ENCODE assay signal across 1 cellular context in the genomic region with DNA sequence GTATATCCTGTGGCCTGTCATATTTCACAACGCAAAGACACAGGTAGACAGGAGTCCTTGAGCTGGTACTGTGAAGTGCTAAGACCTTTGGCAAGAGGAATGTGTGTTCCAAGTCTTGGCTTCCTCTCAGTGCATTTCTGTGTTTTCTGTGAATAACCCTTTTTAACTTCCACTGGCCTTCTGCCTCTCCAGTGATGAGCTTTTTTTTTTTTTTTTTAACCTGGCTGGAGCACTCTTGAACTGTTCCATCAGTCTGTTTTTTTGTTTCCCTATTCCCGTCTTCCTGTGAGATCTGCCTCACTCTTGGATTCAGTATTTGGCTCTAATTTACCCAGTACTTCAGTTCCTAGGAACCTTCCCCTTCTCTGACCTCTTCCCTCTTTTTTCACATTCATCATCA.
TF ChIP-seq lines count a peak whose summit lies in the region.

No MANE protein-coding gene starts in this region.

TF ChIP-seq in WTC11, 78 proteins besides CTCF, POLR2A, EP300 and RAD21 (continued from another document):
- TF ChIP-seq, protein P1, sequence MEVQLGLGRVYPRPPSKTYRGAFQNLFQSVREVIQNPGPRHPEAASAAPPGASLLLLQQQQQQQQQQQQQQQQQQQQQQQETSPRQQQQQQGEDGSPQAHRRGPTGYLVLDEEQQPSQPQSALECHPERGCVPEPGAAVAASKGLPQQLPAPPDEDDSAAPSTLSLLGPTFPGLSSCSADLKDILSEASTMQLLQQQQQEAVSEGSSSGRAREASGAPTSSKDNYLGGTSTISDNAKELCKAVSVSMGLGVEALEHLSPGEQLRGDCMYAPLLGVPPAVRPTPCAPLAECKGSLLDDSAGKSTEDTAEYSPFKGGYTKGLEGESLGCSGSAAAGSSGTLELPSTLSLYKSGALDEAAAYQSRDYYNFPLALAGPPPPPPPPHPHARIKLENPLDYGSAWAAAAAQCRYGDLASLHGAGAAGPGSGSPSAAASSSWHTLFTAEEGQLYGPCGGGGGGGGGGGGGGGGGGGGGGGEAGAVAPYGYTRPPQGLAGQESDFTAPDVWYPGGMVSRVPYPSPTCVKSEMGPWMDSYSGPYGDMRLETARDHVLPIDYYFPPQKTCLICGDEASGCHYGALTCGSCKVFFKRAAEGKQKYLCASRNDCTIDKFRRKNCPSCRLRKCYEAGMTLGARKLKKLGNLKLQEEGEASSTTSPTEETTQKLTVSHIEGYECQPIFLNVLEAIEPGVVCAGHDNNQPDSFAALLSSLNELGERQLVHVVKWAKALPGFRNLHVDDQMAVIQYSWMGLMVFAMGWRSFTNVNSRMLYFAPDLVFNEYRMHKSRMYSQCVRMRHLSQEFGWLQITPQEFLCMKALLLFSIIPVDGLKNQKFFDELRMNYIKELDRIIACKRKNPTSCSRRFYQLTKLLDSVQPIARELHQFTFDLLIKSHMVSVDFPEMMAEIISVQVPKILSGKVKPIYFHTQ (CRISPR knock-in tag; IDR thresholded peaks at IDR 0.05): no peak
- TF ChIP-seq NFATC4 (CRISPR knock-in tag; IDR thresholded peaks at IDR 0.05) (no peak), TEAD1 (CRISPR knock-in tag; IDR thresholded peaks at IDR 0.05) (no peak), NFE2L1 (CRISPR knock-in tag; IDR thresholded peaks at IDR 0.05) (no peak), FOXJ3 (CRISPR knock-in tag; IDR thresholded peaks at IDR 0.05; ENCODE audit: borderline replicate concordance) (no peak), ZNF219 (CRISPR knock-in tag; IDR thresholded peaks at IDR 0.05; ENCODE audit: borderline replicate concordance) (no peak), CREB1 (CRISPR knock-in tag; IDR thresholded peaks at IDR 0.05) (no peak), FOXP1 (CRISPR knock-in tag; IDR thresholded peaks at IDR 0.05; ENCODE audit: borderline replicate concordance) (no peak)
- TF ChIP-seq, protein P2, sequence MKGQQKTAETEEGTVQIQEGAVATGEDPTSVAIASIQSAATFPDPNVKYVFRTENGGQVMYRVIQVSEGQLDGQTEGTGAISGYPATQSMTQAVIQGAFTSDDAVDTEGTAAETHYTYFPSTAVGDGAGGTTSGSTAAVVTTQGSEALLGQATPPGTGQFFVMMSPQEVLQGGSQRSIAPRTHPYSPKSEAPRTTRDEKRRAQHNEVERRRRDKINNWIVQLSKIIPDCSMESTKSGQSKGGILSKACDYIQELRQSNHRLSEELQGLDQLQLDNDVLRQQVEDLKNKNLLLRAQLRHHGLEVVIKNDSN (CRISPR knock-in tag; IDR thresholded peaks at IDR 0.05): no peak
- TF ChIP-seq, protein P3, sequence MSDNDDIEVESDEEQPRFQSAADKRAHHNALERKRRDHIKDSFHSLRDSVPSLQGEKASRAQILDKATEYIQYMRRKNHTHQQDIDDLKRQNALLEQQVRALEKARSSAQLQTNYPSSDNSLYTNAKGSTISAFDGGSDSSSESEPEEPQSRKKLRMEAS (CRISPR knock-in tag; IDR thresholded peaks at IDR 0.05): no peak
- TF ChIP-seq, protein P4, sequence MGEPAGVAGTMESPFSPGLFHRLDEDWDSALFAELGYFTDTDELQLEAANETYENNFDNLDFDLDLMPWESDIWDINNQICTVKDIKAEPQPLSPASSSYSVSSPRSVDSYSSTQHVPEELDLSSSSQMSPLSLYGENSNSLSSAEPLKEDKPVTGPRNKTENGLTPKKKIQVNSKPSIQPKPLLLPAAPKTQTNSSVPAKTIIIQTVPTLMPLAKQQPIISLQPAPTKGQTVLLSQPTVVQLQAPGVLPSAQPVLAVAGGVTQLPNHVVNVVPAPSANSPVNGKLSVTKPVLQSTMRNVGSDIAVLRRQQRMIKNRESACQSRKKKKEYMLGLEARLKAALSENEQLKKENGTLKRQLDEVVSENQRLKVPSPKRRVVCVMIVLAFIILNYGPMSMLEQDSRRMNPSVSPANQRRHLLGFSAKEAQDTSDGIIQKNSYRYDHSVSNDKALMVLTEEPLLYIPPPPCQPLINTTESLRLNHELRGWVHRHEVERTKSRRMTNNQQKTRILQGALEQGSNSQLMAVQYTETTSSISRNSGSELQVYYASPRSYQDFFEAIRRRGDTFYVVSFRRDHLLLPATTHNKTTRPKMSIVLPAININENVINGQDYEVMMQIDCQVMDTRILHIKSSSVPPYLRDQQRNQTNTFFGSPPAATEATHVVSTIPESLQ (CRISPR knock-in tag; IDR thresholded peaks at IDR 0.05): no peak
